In genomic region chr16:20821682-20822081, GRCh38 we compare ENCODE assay signal across 18 cellular contexts. TPM values are rescaled to one million over a fixed set of nuclear protein-coding genes. Genes with fewer than 3 reads are reported as not detected.
DNase-seq lines count a peak whose midpoint lies in the region; ATAC-seq, FAIRE-seq and TF ChIP-seq lines count a peak whose summit lies in the region.
"Had no signal": no experiment of that assay in that cellular context is flagged by ENCODE, and none has a peak within 500 bp of the region (broad histone marks: within the 10 kb centered on the region; RNA-seq: fewer than 3 reads in every experiment).

No MANE protein-coding gene starts in this region.

- no peaks in the 10 kb centered on the region for H3K9me3 Mint-ChIP-seq in Calu3 (ENCODE audit: low read depth, unreplicated experiment)
- H3K9me3 Mint-ChIP-seq: CD8-positive, alpha-beta T cell had no signal

- TF ChIP-seq EP300 in upper lobe of left lung (IDR thresholded peaks at IDR 0.05): no peak
- TF ChIP-seq EP300 in SK-N-SH (IDR thresholded peaks at IDR 0.05; ENCODE audit: borderline replicate concordance in 1 of 2, low read depth in 1 of 2, low read length in 1 of 2): no peak

- H3K36me3 Mint-ChIP-seq in Calu3 (ENCODE audit: insufficient read depth, unreplicated experiment): no peaks in the 10 kb centered on the region
- H3K36me3 Mint-ChIP-seq: CD8-positive, alpha-beta T cell had no signal

- BruUV-seq in Calu3 (replicated peaks; lab: Mats Ljungman, UMichigan): no TSS peak

- intact Hi-C loops in Calu3 (cut with micrococcal nuclease; ENCODE audit: unreplicated experiment): no loop called here

- H3K9me2 ChIP-seq in Loucy (replicated peaks; ENCODE audit: low read depth, low read length) (no peaks in the 10 kb centered on the region), SK-N-SH (no peaks in the 10 kb centered on the region)

- TF ChIP-seq POLR2A in GM12891 (IDR thresholded peaks at IDR 0.05; ENCODE audit: low read depth, low read length): no peak
- TF ChIP-seq POLR2A in upper lobe of left lung (IDR thresholded peaks at IDR 0.05): no peak

- H3K27me3 Mint-ChIP-seq in Calu3 (ENCODE audit: unreplicated experiment): no peaks in the 10 kb centered on the region
- H3K27me3 Mint-ChIP-seq: B cell had no signal

- H3K27me3 ChIP-seq in BLaER1 (no peaks in the 10 kb centered on the region), Loucy (ENCODE audit: insufficient read depth, low read length, poor library complexity, severe bottlenecking) (no peaks in the 10 kb centered on the region), upper lobe of left lung (no peaks in the 10 kb centered on the region), SK-N-SH (ENCODE audit: insufficient read depth) (no peaks in the 10 kb centered on the region)

- TF ChIP-seq CTCF in Loucy (conservative IDR thresholded peaks at IDR 0.05; ENCODE audit: low read length): no peak
- TF ChIP-seq CTCF in Calu3 (IDR thresholded peaks at IDR 0.05; ENCODE audit: unreplicated experiment): no peak
- no peak for TF ChIP-seq CTCF in upper lobe of left lung (IDR thresholded peaks at IDR 0.05)
- no peak for TF ChIP-seq CTCF in SK-N-SH (IDR thresholded peaks at IDR 0.05)

- CTCF ChIA-PET in Calu3 (lab: Charles Lee): no interaction called here
- CTCF ChIA-PET in SK-N-SH (lab: Yijun Ruan, JAX): no interaction called here

- no peaks in the 10 kb centered on the region for H3K4me1 Mint-ChIP-seq in Calu3 (ENCODE audit: low read depth, unreplicated experiment)

- H3K36me3 ChIP-seq in BLaER1 (no peaks in the 10 kb centered on the region), Loucy (ENCODE audit: insufficient read depth, low read length) (peaks cover 10% of the 10 kb centered on the region), upper lobe of left lung (no peaks in the 10 kb centered on the region), SK-N-SH (replicated peaks in 1 of 2; ENCODE audit: control insufficient read depth in 1 of 2, insufficient read depth in 2 of 2, low read length in 1 of 2) (peaks cover 15 to 43% of the 10 kb centered on the region in 2 experiments)

- 87 to 91% methylated on average over 4 of the region's 4 CpGs for WGBS in upper lobe of left lung, 2 donors
- 94% methylated on average over 4 of the region's 4 CpGs for WGBS in SK-N-SH (ENCODE audit: low lambda C conversion rate)

- H4K20me1 ChIP-seq in BLaER1: no peaks in the 10 kb centered on the region
- H4K20me1 ChIP-seq in Loucy (ENCODE audit: insufficient read depth, low read length, poor library complexity, severe bottlenecking): no peaks in the 10 kb centered on the region
- H4K20me1 ChIP-seq in SK-N-SH (ENCODE audit: insufficient read depth): no peaks in the 10 kb centered on the region

- no peak for FAIRE-seq in GM12891 (lab: Jason Lieb, UNC)
- FAIRE-seq: A204.1, H1, HepG2, HTR-8/SVneo had no signal

- no peak overlapping the region for H3K4me3 Mint-ChIP-seq in Calu3 (ENCODE audit: low read depth, unreplicated experiment)
- H3K4me3 Mint-ChIP-seq: B cell; CD14-positive monocyte; CD8-positive, alpha-beta T cell had no signal

- H3F3A ChIP-seq in Loucy (ENCODE audit: low read depth): no peaks in the 10 kb centered on the region
- no peaks in the 10 kb centered on the region for H3F3A ChIP-seq in SK-N-SH (replicated peaks; ENCODE audit: insufficient read depth)

- DNase-seq in GM12891 (ENCODE audit: insufficient read length, low spot score): no peak
- DNase-seq in MV-4-11 (lab: John Stamatoyannopoulos, UW): peak; percentile 69
- DNase-seq in Calu3: no peak
- DNase-seq in upper lobe of left lung: no peak
- no peak for DNase-seq in SK-N-SH
- DNase-seq: Caco-2; CD8-positive, alpha-beta T cell; DMS53 had no signal

- H3K27ac ChIP-seq in BLaER1 (no peak overlapping the region), upper lobe of left lung (no peak overlapping the region), SK-N-SH (ENCODE audit: low read depth in 2 of 2, low read length in 1 of 2) (no peak overlapping the region)

- H3K9ac ChIP-seq in BLaER1: no peak overlapping the region
- peak overlapping the region; percentile 42 for H3K9ac ChIP-seq in Loucy (ENCODE audit: low read depth, low read length, poor library complexity, severe bottlenecking)
- no peak overlapping the region for H3K9ac ChIP-seq in SK-N-SH

- H3K4me2 ChIP-seq in BLaER1 (peak overlapping the region; percentile 73; the same call in 1 of the 2 replicates), Loucy (ENCODE audit: low read depth, low read length, poor library complexity, severe bottlenecking) (peak overlapping the region; percentile 53), SK-N-SH (no peak overlapping the region)

- H3K4me3 ChIP-seq in BLaER1 (no peak overlapping the region), Loucy (ENCODE audit: low read length, poor library complexity, severe bottlenecking) (peak overlapping the region; percentile 46), upper lobe of left lung (no peak overlapping the region), SK-N-SH (ENCODE audit: low read depth in 2 of 2, low read length in 1 of 2) (no peak overlapping the region)
- H3K4me3 ChIP-seq: HAP-1 had no signal

- TF ChIP-seq RAD21 in SK-N-SH (IDR thresholded peaks at IDR 0.05; ENCODE audit: low read length): no peak

- POLR2A ChIA-PET in SK-N-SH (lab: Yijun Ruan, JAX): no interaction called here

- H2AFZ ChIP-seq in Loucy (ENCODE audit: low read length) (no peak overlapping the region), SK-N-SH (ENCODE audit: low read depth) (no peak overlapping the region)

- H3K4me1 ChIP-seq in BLaER1 (peaks cover 15% of the 10 kb centered on the region), Loucy (ENCODE audit: insufficient read depth, low read length, poor library complexity, severe bottlenecking) (peaks cover 54% of the 10 kb centered on the region), upper lobe of left lung (no peaks in the 10 kb centered on the region), SK-N-SH (ENCODE audit: control insufficient read depth in 1 of 2, insufficient read depth in 2 of 2, low read depth in 1 of 2, low read length in 1 of 2) (no peaks in the 10 kb centered on the region; a peak in 1 of 4 replicates)
- H3K4me1 ChIP-seq: Caco-2, HAP-1 had no signal

- ATAC-seq in GM21576 (IDR thresholded peaks at IDR 0.05; ENCODE audit: unreplicated experiment) (no peak), upper lobe of left lung (ENCODE audit: low FRiP score in 2 of 2) (no peak)
- ATAC-seq: CD8-positive, alpha-beta T cell; HepG2 had no signal

- no peak overlapping the region for H3K27ac Mint-ChIP-seq in Calu3 (ENCODE audit: unreplicated experiment)
- H3K27ac Mint-ChIP-seq: B cell; CD8-positive, alpha-beta T cell had no signal

- 0 out of 2 replicates have a peak, but pooled peaks cover 3% of the 10 kb centered on the region for H3K9me3 ChIP-seq in BLaER1
- H3K9me3 ChIP-seq in Loucy (ENCODE audit: insufficient read depth, low read depth, low read length): no peaks in the 10 kb centered on the region
- H3K9me3 ChIP-seq in upper lobe of left lung: no peaks in the 10 kb centered on the region
- H3K9me3 ChIP-seq in SK-N-SH: no peaks in the 10 kb centered on the region
- H3K9me3 ChIP-seq: Caco-2, HAP-1 had no signal

- H3K79me2 ChIP-seq in Loucy (ENCODE audit: insufficient read depth, low read length): no peaks in the 10 kb centered on the region
- no peaks in the 10 kb centered on the region for H3K79me2 ChIP-seq in SK-N-SH (ENCODE audit: insufficient read depth)

TF ChIP-seq in GM12891, 5 proteins besides CTCF, POLR2A, EP300 and RAD21:
- TF ChIP-seq POLR2AphosphoS5 (IDR thresholded peaks at IDR 0.05; ENCODE audit: low read depth, low read length): no peak
- no peak for TF ChIP-seq POU2F2 (IDR thresholded peaks at IDR 0.05; ENCODE audit: low read depth, low read length)
- no peak for TF ChIP-seq PAX5 (IDR thresholded peaks at IDR 0.05; ENCODE audit: insufficient read depth, low read length, severe bottlenecking)
- no peak for TF ChIP-seq TAF1 (IDR thresholded peaks at IDR 0.05; ENCODE audit: low read depth, low read length)
- TF ChIP-seq SPI1 (IDR thresholded peaks at IDR 0.05; ENCODE audit: low read depth, low read length): peak; percentile 85

TF ChIP-seq in SK-N-SH, 30 proteins besides CTCF, POLR2A, EP300 and RAD21 (continues in another document):
- TF ChIP-seq ELF1 (IDR thresholded peaks at IDR 0.05) (no peak), USF2 (IDR thresholded peaks at IDR 0.05; ENCODE audit: borderline replicate concordance, low read depth, low read length) (no peak), PBX3 (IDR thresholded peaks at IDR 0.05) (no peak), MEF2A (IDR thresholded peaks at IDR 0.05; ENCODE audit: borderline replicate concordance, low read depth) (no peak)

RNA-seq across cellular contexts. Expression of gene REXO5, which starts 15.4 kb away (rescaled TPM):
- polyA plus RNA-seq in GM12891 (2012; ENCODE audit: low read depth, missing spikeins): 8.8 TPM
- total RNA-seq in Calu3 (2022): 10.1 and 10.4 TPM in 2 replicates
- total RNA-seq in upper lobe of left lung: 10 to 100 TPM in 1 of 6 donors, 1 to 10 TPM in 5; 2.1 to 12.7 (median 3.0) TPM
- 3.8 and 5.2 TPM in 2 replicates for polyA plus RNA-seq in SK-N-SH (2012; rRNA removed)
- polyA plus RNA-seq in SK-N-SH (2012; cell fraction: cytosol; rRNA removed): 3.4 TPM in 2 replicates
- 8.2 and 9.3 TPM in 2 replicates for polyA plus RNA-seq in SK-N-SH (2012; cell fraction: nucleus; rRNA removed)

RNA-seq across cellular contexts. Expression of gene ERI2, which starts 15.4 kb away (rescaled TPM):
- 9.5 TPM for polyA plus RNA-seq in GM12891 (2012; ENCODE audit: low read depth, missing spikeins)
- total RNA-seq in Calu3 (2022): 28.7 and 32.6 TPM in 2 replicates
- total RNA-seq in upper lobe of left lung: 10 to 100 TPM in 4 of 6 donors, 1 to 10 TPM in 2; 7.3 to 13.8 (median 11.6) TPM
- 9.1 and 13.6 TPM in 2 replicates for polyA plus RNA-seq in SK-N-SH (2012; rRNA removed)
- 11.7 and 13.2 TPM in 2 replicates for polyA plus RNA-seq in SK-N-SH (2012; cell fraction: cytosol; rRNA removed)
- polyA plus RNA-seq in SK-N-SH (2012; cell fraction: nucleus; rRNA removed): 16.7 and 21.1 TPM in 2 replicates

RNA-seq across cellular contexts. Expression of gene ACSM3, which starts 57.9 kb away (rescaled TPM):
- polyA plus RNA-seq in GM12891 (2012; ENCODE audit: low read depth, missing spikeins): 6.3 TPM
- total RNA-seq in Calu3 (2022) (49.5 and 65.0 TPM in 2 replicates), upper lobe of left lung (10 to 100 TPM in 5 of 6 donors, 1 to 10 TPM in 1; 8.5 to 28.6 (median 15.9) TPM)
- polyA plus RNA-seq in SK-N-SH (2012; rRNA removed): 0.44 and 0.80 TPM in 2 replicates
- 0.81 and 0.89 TPM in 2 replicates for polyA plus RNA-seq in SK-N-SH (2012; cell fraction: cytosol; rRNA removed)
- 0.38 and 0.42 TPM in 2 replicates for polyA plus RNA-seq in SK-N-SH (2012; cell fraction: nucleus; rRNA removed)
